In the genomic region with DNA sequence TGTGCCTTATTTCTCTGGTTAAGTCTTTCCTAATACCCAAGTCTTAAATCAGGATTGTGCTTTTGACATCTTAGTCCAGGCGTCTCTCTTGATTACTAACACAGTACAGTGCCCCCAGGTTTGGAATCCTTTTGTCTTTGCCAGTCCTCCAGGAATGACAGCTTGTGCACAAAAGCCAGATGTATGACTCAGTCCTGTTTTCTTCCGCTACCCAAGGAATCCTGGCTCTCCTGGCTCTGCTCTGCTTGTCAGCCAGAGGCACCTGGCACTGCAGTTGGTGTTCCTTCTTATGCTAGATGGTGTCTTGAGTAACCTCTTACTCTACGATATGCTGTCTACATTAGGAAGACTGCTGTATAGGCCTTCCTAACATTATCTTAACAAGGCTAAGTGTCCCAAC, we compare ENCODE assay signal across 14 cellular contexts.
DNase-seq lines count a peak whose midpoint lies in the region; ATAC-seq, FAIRE-seq and TF ChIP-seq lines count a peak whose summit lies in the region.
"Had no signal": no experiment of that assay in that cellular context is flagged by ENCODE, and none has a peak within 500 bp of the region (broad histone marks: within the 10 kb centered on the region; RNA-seq: fewer than 3 reads in every experiment).

No MANE protein-coding gene starts in this region.

- peaks cover under 1% of the 10 kb centered on the region; the same call in 1 of the 2 replicates for H3K9me3 Mint-ChIP-seq in HFFc6

- FAIRE-seq in frontal cortex (lab: Jason Lieb, UNC) = no peak
- FAIRE-seq: G401.6 had no signal

- H3K36me3 Mint-ChIP-seq in HFFc6 (ENCODE audit: low read depth) = no peaks in the 10 kb centered on the region; the same call in none of the 2 replicates

- peaks cover 47% of the 10 kb centered on the region for H3K4me1 Mint-ChIP-seq in HFFc6 (ENCODE audit: low read depth)

- ATAC-seq in SK-N-SH treated with all-trans-retinoic acid at 6 μM for 48 hours (peak; percentile 95), GM21367 (IDR thresholded peaks at IDR 0.05; ENCODE audit: unreplicated experiment) (no peak)

- peak overlapping the region; percentile 78 for H3K27ac Mint-ChIP-seq in HFFc6

- TF ChIP-seq CTCF in HFFc6 (IDR thresholded peaks at IDR 0.05) = no peak

- no peak overlapping the region for H3K4me3 Mint-ChIP-seq in HFFc6

- DNase-seq in AG20443 (ENCODE audit: low spot score) (peak; percentile 34), HFFc6 (peak; percentile 57), iris pigment epithelial cell (ENCODE audit: low read depth) (peak; percentile 49), NCI-H510A (lab: John Stamatoyannopoulos, UW) (no peak), DMS53 (lab: John Stamatoyannopoulos, UW) (no peak), frontal cortex (ENCODE audit: low spot score in 2 of 2) (no peak)
- DNase-seq: activated CD4-positive, CD25-positive, alpha-beta regulatory T cell treated with anti-CD3 and anti-CD28 coated beads, Interleukin-2, amount 50 U/mL, for 72 hours; cerebellar nuclear complex; H7; lower lobe of right lung; NCI-H524 had no signal

- no peaks in the 10 kb centered on the region; the same call in 1 of the 2 replicates for H3K27me3 Mint-ChIP-seq in HFFc6 (ENCODE audit: insufficient read depth)

TF ChIP-seq in SK-N-SH treated with all-trans-retinoic acid at 6 μM for 48 hours, 23 proteins besides CTCF, POLR2A, EP300 and RAD21:
- TF ChIP-seq ESRRG (CRISPR knock-in tag; IDR thresholded peaks at IDR 0.05) (no peak), SNAI2 (CRISPR knock-in tag; IDR thresholded peaks at IDR 0.05) (no peak), ZFP30 (CRISPR knock-in tag; IDR thresholded peaks at IDR 0.05) (no peak), ZNF70 (CRISPR knock-in tag; IDR thresholded peaks at IDR 0.05) (no peak), ZC3H10 (CRISPR knock-in tag; IDR thresholded peaks at IDR 0.05) (no peak), ZNF8 (CRISPR knock-in tag; IDR thresholded peaks at IDR 0.05) (no peak)
- TF ChIP-seq, protein P1, sequence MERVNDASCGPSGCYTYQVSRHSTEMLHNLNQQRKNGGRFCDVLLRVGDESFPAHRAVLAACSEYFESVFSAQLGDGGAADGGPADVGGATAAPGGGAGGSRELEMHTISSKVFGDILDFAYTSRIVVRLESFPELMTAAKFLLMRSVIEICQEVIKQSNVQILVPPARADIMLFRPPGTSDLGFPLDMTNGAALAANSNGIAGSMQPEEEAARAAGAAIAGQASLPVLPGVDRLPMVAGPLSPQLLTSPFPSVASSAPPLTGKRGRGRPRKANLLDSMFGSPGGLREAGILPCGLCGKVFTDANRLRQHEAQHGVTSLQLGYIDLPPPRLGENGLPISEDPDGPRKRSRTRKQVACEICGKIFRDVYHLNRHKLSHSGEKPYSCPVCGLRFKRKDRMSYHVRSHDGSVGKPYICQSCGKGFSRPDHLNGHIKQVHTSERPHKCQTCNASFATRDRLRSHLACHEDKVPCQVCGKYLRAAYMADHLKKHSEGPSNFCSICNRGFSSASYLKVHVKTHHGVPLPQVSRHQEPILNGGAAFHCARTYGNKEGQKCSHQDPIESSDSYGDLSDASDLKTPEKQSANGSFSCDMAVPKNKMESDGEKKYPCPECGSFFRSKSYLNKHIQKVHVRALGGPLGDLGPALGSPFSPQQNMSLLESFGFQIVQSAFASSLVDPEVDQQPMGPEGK (CRISPR knock-in tag; IDR thresholded peaks at IDR 0.05; ENCODE audit: borderline replicate concordance) = no peak
- TF ChIP-seq, protein P2, sequence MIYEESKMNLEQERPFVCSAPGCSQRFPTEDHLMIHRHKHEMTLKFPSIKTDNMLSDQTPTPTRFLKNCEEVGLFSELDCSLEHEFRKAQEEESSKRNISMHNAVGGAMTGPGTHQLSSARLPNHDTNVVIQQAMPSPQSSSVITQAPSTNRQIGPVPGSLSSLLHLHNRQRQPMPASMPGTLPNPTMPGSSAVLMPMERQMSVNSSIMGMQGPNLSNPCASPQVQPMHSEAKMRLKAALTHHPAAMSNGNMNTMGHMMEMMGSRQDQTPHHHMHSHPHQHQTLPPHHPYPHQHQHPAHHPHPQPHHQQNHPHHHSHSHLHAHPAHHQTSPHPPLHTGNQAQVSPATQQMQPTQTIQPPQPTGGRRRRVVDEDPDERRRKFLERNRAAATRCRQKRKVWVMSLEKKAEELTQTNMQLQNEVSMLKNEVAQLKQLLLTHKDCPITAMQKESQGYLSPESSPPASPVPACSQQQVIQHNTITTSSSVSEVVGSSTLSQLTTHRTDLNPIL (CRISPR knock-in tag; IDR thresholded peaks at IDR 0.05; ENCODE audit: low read depth) = no peak
TF ChIP-seq in SK-N-SH treated with all-trans-retinoic acid at 6 μM for 48 hours: peak in this region for 0.

Comparison
In these comparisons a context has a peak if more than half of its experiments do, and no peak if none do; other contexts are left out.
1. DNase-seq: peak in AG20443 (single experiment), HFFc6 (single experiment) and iris pigment epithelial cell (single experiment); none in NCI-H510A (single experiment), DMS53 (single experiment) and frontal cortex (0 of 2).